In genomic region chr20:36483205-36483918, GRCh38 we compare ENCODE assay signal across 12 cellular contexts. TPM values are rescaled to one million over a fixed set of nuclear protein-coding genes. Genes with fewer than 3 reads are reported as not detected.
A peak's percentile ranks its signal among the peaks of the same experiment; 100 is the strongest.
DNase-seq lines count a peak whose midpoint lies in the region; ATAC-seq and TF ChIP-seq lines count a peak whose summit lies in the region.
"Had no signal": no experiment of that assay in that cellular context is flagged by ENCODE, and none has a peak within 500 bp of the region (broad histone marks: within the 10 kb centered on the region; RNA-seq: fewer than 3 reads in every experiment).

No MANE protein-coding gene starts in this region.

- H3K27me3 ChIP-seq in body of pancreas, result no peaks in the 10 kb centered on the region
- H3K27me3 ChIP-seq in muscle layer of colon (ENCODE audit: control insufficient read depth in 1 of 2, insufficient read depth in 2 of 2, low read length in 2 of 2), result no peaks in the 10 kb centered on the region
- no peaks in the 10 kb centered on the region for H3K27me3 ChIP-seq in GM23338 (ENCODE audit: insufficient read depth)

- no peak overlapping the region for H2AFZ ChIP-seq in GM23338

- DNase-seq in activated T-cell treated with anti-CD3 and anti-CD28 coated beads, Interleukin-2, amount 50 U/mL, for 24 hours, result no peak
- DNase-seq in activated T-cell treated with anti-CD3 and anti-CD28 coated beads, Interleukin-2, amount 50 U/mL, for 48 hours, result no peak
- DNase-seq in body of pancreas (no peak), type B pancreatic cell (ENCODE audit: extremely low spot score, unreplicated experiment) (no peak), GM23338 (ENCODE audit: low spot score) (no peak)
- no peak for DNase-seq in activated CD8-positive, alpha-beta T cell treated with anti-CD3 and anti-CD28 coated beads, Interleukin-2, amount 10 ng/mL, durations not matched to agents 7 days and 5 days
- no peak for DNase-seq in stimulated activated CD4-positive, alpha-beta T cell treated with anti-CD3 and anti-CD28 coated beads, Interleukin-4, amount 100 ng/mL, for 24 hours
- DNase-seq: activated B cell treated with CpG ODN at 0.5 μM for 24 hours, RPMI8226 had no signal

- TF ChIP-seq CTCF in body of pancreas (IDR thresholded peaks at IDR 0.05) (no peak), type B pancreatic cell (conservative IDR thresholded peaks at IDR 0.05) (no peak), GM23338 (conservative IDR thresholded peaks at IDR 0.05; ENCODE audit: low read depth in 2 of 2) (no peak)

- no peaks in the 10 kb centered on the region for H3K36me3 Mint-ChIP-seq in activated T-cell treated with anti-CD3 and anti-CD28 coated beads, Interleukin-2, amount 50 U/mL, for 24 hours (ENCODE audit: low read depth)
- H3K36me3 Mint-ChIP-seq in type B pancreatic cell, result peaks cover 5% of the 10 kb centered on the region
- H3K36me3 Mint-ChIP-seq in GM23338 (ENCODE audit: low read depth), result no peaks in the 10 kb centered on the region; the same call in 1 of the 3 replicates
- no peaks in the 10 kb centered on the region for H3K36me3 Mint-ChIP-seq in activated CD8-positive, alpha-beta T cell treated with anti-CD3 and anti-CD28 coated beads, Interleukin-2, amount 10 ng/mL, durations not matched to agents 7 days and 5 days (ENCODE audit: low read depth)

- H3K4me3 ChIP-seq in body of pancreas, result no peak overlapping the region
- no peak overlapping the region for H3K4me3 ChIP-seq in muscle layer of colon (ENCODE audit: low read depth in 1 of 2, low read length in 2 of 2)
- no peak overlapping the region for H3K4me3 ChIP-seq in GM23338
- H3K4me3 ChIP-seq: A549 had no signal

- peaks cover 42% of the 10 kb centered on the region for H3K79me2 ChIP-seq in GM23338 (replicated peaks; ENCODE audit: insufficient read depth)

- intact Hi-C loops in body of pancreas (cut with DNase I), result no loop called here

- WGBS in body of pancreas, 2 donors, result 79 to 95% methylated on average over 4 to 5 of the region's 5 CpGs

- ATAC-seq in body of pancreas (no peak), GM23338 (no peak)
- ATAC-seq in activated CD8-positive, alpha-beta T cell treated with anti-CD3 and anti-CD28 coated beads, Interleukin-2, amount 10 ng/mL, durations not matched to agents 7 days and 5 days, result no peak

- H3K9me2 ChIP-seq in GM23338 (ENCODE audit: insufficient read depth), result no peaks in the 10 kb centered on the region

- H3K27ac Mint-ChIP-seq in activated T-cell treated with anti-CD3 and anti-CD28 coated beads, Interleukin-2, amount 50 U/mL, for 24 hours, result peak overlapping the region; percentile 11
- peak overlapping the region; percentile 58 for H3K27ac Mint-ChIP-seq in type B pancreatic cell
- no peak overlapping the region; the same call in 1 of the 2 replicates for H3K27ac Mint-ChIP-seq in GM23338
- no peak overlapping the region for H3K27ac Mint-ChIP-seq in activated CD8-positive, alpha-beta T cell treated with anti-CD3 and anti-CD28 coated beads, Interleukin-2, amount 10 ng/mL, durations not matched to agents 7 days and 5 days
- H3K27ac Mint-ChIP-seq: activated B cell treated with CpG ODN at 0.5 μM for 24 hours had no signal

- H3K36me3 ChIP-seq in body of pancreas (replicated peaks in 1 of 2; ENCODE audit: insufficient read depth in 1 of 2, low read depth in 2 of 2) (no peaks in the 10 kb centered on the region), muscle layer of colon (ENCODE audit: insufficient read depth, low read length) (peaks cover 1% of the 10 kb centered on the region), GM23338 (ENCODE audit: insufficient read depth) (no peaks in the 10 kb centered on the region)

- H3K9me3 ChIP-seq in body of pancreas (no peaks in the 10 kb centered on the region), muscle layer of colon (ENCODE audit: low read length) (no peaks in the 10 kb centered on the region)
- H3K9me3 ChIP-seq: A549 had no signal

- H3K4me1 Mint-ChIP-seq in activated T-cell treated with anti-CD3 and anti-CD28 coated beads, Interleukin-2, amount 50 U/mL, for 24 hours (ENCODE audit: low read depth), result peaks cover 16% of the 10 kb centered on the region
- H3K4me1 Mint-ChIP-seq in type B pancreatic cell (ENCODE audit: unreplicated experiment) (peaks cover 57% of the 10 kb centered on the region), GM23338 (peaks cover 3% of the 10 kb centered on the region; the same call in 2 of the 3 replicates)
- peaks cover 3% of the 10 kb centered on the region for H3K4me1 Mint-ChIP-seq in activated CD8-positive, alpha-beta T cell treated with anti-CD3 and anti-CD28 coated beads, Interleukin-2, amount 10 ng/mL, durations not matched to agents 7 days and 5 days (ENCODE audit: low read depth)

- H3K27ac ChIP-seq in body of pancreas (peak overlapping the region; percentile 36 to 60 (median 56)), muscle layer of colon (ENCODE audit: low read depth, low read length) (peak overlapping the region; percentile 44), GM23338 (ENCODE audit: low read depth) (no peak overlapping the region)

- H3F3A ChIP-seq in GM23338 (replicated peaks; ENCODE audit: low read depth), result no peaks in the 10 kb centered on the region

- H3K27me3 Mint-ChIP-seq in activated T-cell treated with anti-CD3 and anti-CD28 coated beads, Interleukin-2, amount 50 U/mL, for 24 hours, result no peaks in the 10 kb centered on the region
- H3K27me3 Mint-ChIP-seq in type B pancreatic cell (no peaks in the 10 kb centered on the region), GM23338 (ENCODE audit: insufficient read depth, low read depth, poor library complexity) (peaks cover 7% of the 10 kb centered on the region)
- no peaks in the 10 kb centered on the region for H3K27me3 Mint-ChIP-seq in activated CD8-positive, alpha-beta T cell treated with anti-CD3 and anti-CD28 coated beads, Interleukin-2, amount 10 ng/mL, durations not matched to agents 7 days and 5 days (ENCODE audit: low read depth)
- H3K27me3 Mint-ChIP-seq: activated B cell treated with CpG ODN at 0.5 μM for 24 hours; central memory CD8-positive, alpha-beta T cell had no signal

- no peak overlapping the region for H3K4me2 ChIP-seq in GM23338
- H3K4me2 ChIP-seq: A549 had no signal

- TF ChIP-seq POLR2A in body of pancreas (IDR thresholded peaks at IDR 0.05), result no peak

- H3K9ac ChIP-seq in muscle layer of colon (ENCODE audit: low read length), result no peak overlapping the region

- peaks cover 41% of the 10 kb centered on the region for H4K20me1 ChIP-seq in GM23338 (replicated peaks; ENCODE audit: insufficient read depth)

- H3K9me3 Mint-ChIP-seq in activated T-cell treated with anti-CD3 and anti-CD28 coated beads, Interleukin-2, amount 50 U/mL, for 24 hours, result no peaks in the 10 kb centered on the region
- H3K9me3 Mint-ChIP-seq in type B pancreatic cell (no peaks in the 10 kb centered on the region), GM23338 (no peaks in the 10 kb centered on the region; the same call in 2 of the 3 replicates)
- H3K9me3 Mint-ChIP-seq in activated CD8-positive, alpha-beta T cell treated with anti-CD3 and anti-CD28 coated beads, Interleukin-2, amount 10 ng/mL, durations not matched to agents 7 days and 5 days (ENCODE audit: insufficient read depth), result no peaks in the 10 kb centered on the region
- H3K9me3 Mint-ChIP-seq: activated B cell treated with CpG ODN at 0.5 μM for 24 hours; central memory CD8-positive, alpha-beta T cell had no signal

- POLR2A ChIA-PET in activated CD8-positive, alpha-beta T cell treated with anti-CD3 and anti-CD28 coated beads, Interleukin-2, amount 10 ng/mL, durations not matched to agents 7 days and 5 days (lab: Charles Lee), result no interaction called here

- no peak overlapping the region for H3K4me3 Mint-ChIP-seq in activated T-cell treated with anti-CD3 and anti-CD28 coated beads, Interleukin-2, amount 50 U/mL, for 24 hours
- no peak overlapping the region for H3K4me3 Mint-ChIP-seq in type B pancreatic cell
- H3K4me3 Mint-ChIP-seq in GM23338, result no peak overlapping the region
- H3K4me3 Mint-ChIP-seq in activated CD8-positive, alpha-beta T cell treated with anti-CD3 and anti-CD28 coated beads, Interleukin-2, amount 10 ng/mL, durations not matched to agents 7 days and 5 days, result no peak overlapping the region
- H3K4me3 Mint-ChIP-seq: activated B cell treated with CpG ODN at 0.5 μM for 24 hours; central memory CD8-positive, alpha-beta T cell had no signal

- CTCF ChIA-PET in activated CD8-positive, alpha-beta T cell treated with anti-CD3 and anti-CD28 coated beads, Interleukin-2, amount 10 ng/mL, durations not matched to agents 7 days and 5 days (lab: Charles Lee), result interaction anchor here (2.3 kb wide), 1 partner anchor 9 kb away, joined by 7 read pairs; no protein-coding TSS in a partner anchor

- peaks cover 79% of the 10 kb centered on the region for H3K4me1 ChIP-seq in body of pancreas
- H3K4me1 ChIP-seq in muscle layer of colon (ENCODE audit: insufficient read depth, low read length), result peaks cover 78% of the 10 kb centered on the region
- H3K4me1 ChIP-seq in GM23338 (ENCODE audit: insufficient read depth), result no peaks in the 10 kb centered on the region; the same call in 1 of the 2 replicates

TF ChIP-seq in GM23338, 12 proteins besides CTCF, POLR2A, EP300 and RAD21 (continues in another document):
- TF ChIP-seq EZH2phosphoT487 (IDR thresholded peaks at IDR 0.05; ENCODE audit: unreplicated experiment) (no peak), NANOG (IDR thresholded peaks at IDR 0.05; ENCODE audit: borderline replicate concordance) (no peak), ZNF331 (CRISPR knock-in tag; IDR thresholded peaks at IDR 0.05; ENCODE audit: low read depth) (no peak), ETS1 (IDR thresholded peaks at IDR 0.05) (no peak), POLR2AphosphoS5 (IDR thresholded peaks at IDR 0.05; ENCODE audit: low read depth) (no peak)

RNA-seq across cellular contexts. Expression of gene MYL9, which starts 58.0 kb away (rescaled TPM):
- total RNA-seq in body of pancreas (10 to 100 TPM; 16.9 to 26.7 TPM), type B pancreatic cell (ENCODE audit: low replicate concordance) (55.1 and 59.0 TPM in 2 replicates)
- total RNA-seq in GM23338 (2014; rRNA removed; shearing (Covaris generic)), result 23.5 and 29.7 TPM in 2 replicates
- polyA plus RNA-seq in GM23338 (2016; fragmentation: Nextera tagmentation; extraction: Ambion mirVana), result 100 and 123 TPM in 2 replicates
- under 1 TPM; 0.18 to 0.31 TPM for total RNA-seq in activated CD8-positive, alpha-beta T cell treated with anti-CD3 and anti-CD28 coated beads, Interleukin-2, amount 10 ng/mL, durations not matched to agents 7 days and 5 days

Comparison
In these comparisons a context has a peak if more than half of its experiments do, and no peak if none do; other contexts are left out.
1. H3K27ac Mint-ChIP-seq: peak in activated T-cell treated with anti-CD3 and anti-CD28 coated beads, Interleukin-2, amount 50 U/mL, for 24 hours (single experiment) and type B pancreatic cell (single experiment); none in GM23338 (single experiment) and activated CD8-positive, alpha-beta T cell treated with anti-CD3 and anti-CD28 coated beads, Interleukin-2, amount 10 ng/mL, durations not matched to agents 7 days and 5 days (single experiment).
2. RNA of gene MYL9, which starts 58.0 kb away (total RNA-seq): 55.1 to 59.0 TPM in type B pancreatic cell, 23.5 to 29.7 TPM in GM23338 and 16.9 to 26.7 TPM in body of pancreas; 0.18 to 0.31 TPM in activated CD8-positive, alpha-beta T cell treated with anti-CD3 and anti-CD28 coated beads, Interleukin-2, amount 10 ng/mL, durations not matched to agents 7 days and 5 days; every median in the first group is over 10 times any median in the second.